ENCODE assay signal across 7 cellular contexts in genomic region chr1:107930292-107930691, GRCh38.
"Had no signal": no experiment of that assay in that cellular context is flagged by ENCODE, and none has a peak within 500 bp of the region (broad histone marks: within the 10 kb centered on the region; RNA-seq: fewer than 3 reads in every experiment).

No MANE protein-coding gene starts in this region.

- FAIRE-seq: G401.6, GM12891, GM12892, GM18507, GM19239 had no signal

- DNase-seq: GDM1, GF-D8 had no signal
